ENCODE assay signal across 23 cellular contexts in the genomic region with DNA sequence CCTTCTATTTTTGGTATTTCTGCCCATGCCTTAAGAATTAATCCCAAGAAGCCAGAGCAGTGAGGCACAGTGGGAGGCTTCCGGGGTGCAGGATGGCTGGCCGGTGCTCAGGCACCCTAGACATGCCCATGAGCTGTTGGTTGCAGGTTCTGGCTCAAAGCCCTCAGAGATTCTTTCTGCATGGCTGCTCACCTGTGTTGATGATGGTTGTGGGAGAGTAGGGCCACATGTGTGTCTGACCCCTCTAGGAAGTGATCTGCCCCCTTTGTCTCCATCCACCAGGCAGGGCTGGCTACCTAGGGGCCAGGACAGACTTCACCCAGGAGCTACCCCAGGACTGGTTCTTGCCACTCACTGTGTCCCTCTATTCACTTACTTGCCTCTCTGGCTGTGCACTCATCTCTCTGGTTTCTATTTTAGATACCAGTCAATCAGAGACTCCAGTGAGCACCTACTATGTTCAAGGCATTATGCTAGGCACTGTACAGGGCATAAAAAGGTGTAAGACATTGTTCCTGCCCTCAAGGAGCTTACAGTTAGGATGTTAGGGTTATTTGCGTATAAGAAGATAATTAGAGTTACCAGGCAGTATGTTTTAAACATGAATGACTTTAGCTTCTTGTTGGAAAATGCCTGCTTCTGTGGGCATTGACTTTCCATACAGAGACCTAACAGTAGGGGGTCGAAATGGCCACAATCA. TPM values are rescaled to one million over a fixed set of nuclear protein-coding genes. Genes with fewer than 3 reads are reported as not detected.
DNase-seq lines count a peak whose midpoint lies in the region; ATAC-seq and TF ChIP-seq lines count a peak whose summit lies in the region.
"Had no signal": no experiment of that assay in that cellular context is flagged by ENCODE, and none has a peak within 500 bp of the region (broad histone marks: within the 10 kb centered on the region; RNA-seq: fewer than 3 reads in every experiment).

No MANE protein-coding gene starts in this region.

- H3K36me3 Mint-ChIP-seq in activated B cell treated with CpG ODN at 0.5 μM for 24 hours (ENCODE audit: low read depth) (peaks cover 94% of the 10 kb centered on the region), memory B cell (peaks cover 40% of the 10 kb centered on the region)

- DNase-seq in activated B cell treated with CpG ODN at 0.5 μM for 24 hours (no peak), memory B cell (ENCODE audit: low spot score in 2 of 2) (peak in 1 of 2 donors; percentile 39), posterior vena cava (ENCODE audit: low spot score) (no peak), left colon (no peak), psoas muscle (no peak)
- DNase-seq: dermis blood vessel endothelial cell, H7, MM.1S, NCI-H2029 treated with DMSO at 0.1 percent for 48 hours, NCI-H226, NCI-H748 treated with DMSO at 0.1 percent for 48 hours, ovary, RPMI8226, T-helper 2 cell, trophoblast cell had no signal

- TF ChIP-seq CTCF in activated B cell treated with CpG ODN at 0.5 μM for 24 hours (IDR thresholded peaks at IDR 0.05): no peak
- no peak for TF ChIP-seq CTCF in psoas muscle (IDR thresholded peaks at IDR 0.05)

- 96 to 97% (median 96%) methylated on average over 4 of the region's 4 CpGs for WGBS in psoas muscle, 3 donors

- H3K27ac ChIP-seq in BLaER1 treated with 17β-estradiol and CSF1 and Interleukin-3, amounts not matched to agents 10 nM and 100 nM: peak overlapping the region in 6 of 11 experiments; percentile 5 to 50 (median 36); a peak in 9 of 22 replicates
- no peak overlapping the region for H3K27ac ChIP-seq in psoas muscle
- H3K27ac ChIP-seq: A549, gastroesophageal sphincter, KMS-11, ovary, right atrium auricular region had no signal

- H4K20me1 ChIP-seq in BLaER1 treated with 17β-estradiol and CSF1 and Interleukin-3, amounts not matched to agents 10 nM and 100 nM: peaks cover 0 to 71% (median 0%) of the 10 kb centered on the region in 11 experiments; a peak in 7 of 22 replicates

- CTCF ChIA-PET in activated B cell treated with CpG ODN at 0.5 μM for 24 hours (lab: Charles Lee): interaction anchor here (1.1 to 1.8 kb wide), 4 partner anchors 40 to 226 kb away, joined by 3 to 6 read pairs (median 4); no protein-coding TSS in a partner anchor

- no peak overlapping the region for H3K4me3 ChIP-seq in BLaER1 treated with 17β-estradiol and CSF1 and Interleukin-3, amounts not matched to agents 10 nM and 100 nM
- H3K4me3 ChIP-seq in psoas muscle: no peak overlapping the region
- H3K4me3 ChIP-seq: A549, gastroesophageal sphincter, ovary, right atrium auricular region had no signal

- H3K4me2 ChIP-seq in BLaER1 treated with 17β-estradiol and CSF1 and Interleukin-3, amounts not matched to agents 10 nM and 100 nM: peak overlapping the region in 9 of 11 experiments; percentile 27 to 85 (median 71); a peak in 17 of 22 replicates
- H3K4me2 ChIP-seq: A549, KMS-11 had no signal

- peak overlapping the region in 4 of 11 experiments; percentile 7 to 36 (median 32); a peak in 2 of 22 replicates for H3K9ac ChIP-seq in BLaER1 treated with 17β-estradiol and CSF1 and Interleukin-3, amounts not matched to agents 10 nM and 100 nM
- H3K9ac ChIP-seq: KMS-11 had no signal

- H3K4me3 Mint-ChIP-seq in activated B cell treated with CpG ODN at 0.5 μM for 24 hours (peak overlapping the region; percentile 11), memory B cell (no peak overlapping the region)
- H3K4me3 Mint-ChIP-seq: natural killer cell treated with Interleukin-12 subunit alpha and Interleukin-12 subunit beta and Interleukin-15 and Interleukin-18, amount 100 ng/mL, for 72 hours had no signal

- peaks cover 9 to 59% (median 38%) of the 10 kb centered on the region in 10 experiments for H3K4me1 ChIP-seq in BLaER1 treated with 17β-estradiol and CSF1 and Interleukin-3, amounts not matched to agents 10 nM and 100 nM
- no peaks in the 10 kb centered on the region for H3K4me1 ChIP-seq in psoas muscle
- H3K4me1 ChIP-seq: A549 had no signal

- no peaks in the 10 kb centered on the region for H3K27me3 Mint-ChIP-seq in activated B cell treated with CpG ODN at 0.5 μM for 24 hours
- H3K27me3 Mint-ChIP-seq in memory B cell: no peaks in the 10 kb centered on the region
- H3K27me3 Mint-ChIP-seq: natural killer cell treated with Interleukin-12 subunit alpha and Interleukin-12 subunit beta and Interleukin-15 and Interleukin-18, amount 100 ng/mL, for 72 hours had no signal

- peaks cover 74% of the 10 kb centered on the region for H3K4me1 Mint-ChIP-seq in activated B cell treated with CpG ODN at 0.5 μM for 24 hours
- H3K4me1 Mint-ChIP-seq in memory B cell: peaks cover 32% of the 10 kb centered on the region

- no peaks in the 10 kb centered on the region for H3K27me3 ChIP-seq in BLaER1 treated with 17β-estradiol and CSF1 and Interleukin-3, amounts not matched to agents 10 nM and 100 nM
- peaks cover 0 to 6% (median 0%) of the 10 kb centered on the region in 3 donors for H3K27me3 ChIP-seq in psoas muscle (ENCODE audit: insufficient read depth in 3 of 3, low read length in 2 of 3)
- H3K27me3 ChIP-seq: gastroesophageal sphincter, ovary, right atrium auricular region had no signal

- H3K9me3 Mint-ChIP-seq in activated B cell treated with CpG ODN at 0.5 μM for 24 hours (no peaks in the 10 kb centered on the region), memory B cell (no peaks in the 10 kb centered on the region)
- H3K9me3 Mint-ChIP-seq: natural killer cell treated with Interleukin-12 subunit alpha and Interleukin-12 subunit beta and Interleukin-15 and Interleukin-18, amount 100 ng/mL, for 72 hours had no signal

- peaks cover 33 to 76% (median 58%) of the 10 kb centered on the region in 11 experiments for H3K36me3 ChIP-seq in BLaER1 treated with 17β-estradiol and CSF1 and Interleukin-3, amounts not matched to agents 10 nM and 100 nM
- H3K36me3 ChIP-seq in psoas muscle (ENCODE audit: insufficient read depth in 1 of 2, low read depth in 1 of 2): no peaks in the 10 kb centered on the region
- H3K36me3 ChIP-seq: ovary, right atrium auricular region had no signal

- H3K9me3 ChIP-seq in BLaER1 treated with 17β-estradiol and CSF1 and Interleukin-3, amounts not matched to agents 10 nM and 100 nM (replicated peaks in 1 of 11): no peaks in the 10 kb centered on the region; a peak in 1 of 22 replicates
- no peaks in the 10 kb centered on the region for H3K9me3 ChIP-seq in psoas muscle
- H3K9me3 ChIP-seq: A549, gastroesophageal sphincter, ovary, right atrium auricular region had no signal

- ATAC-seq in GM21619 (IDR thresholded peaks at IDR 0.05; ENCODE audit: unreplicated experiment) (peak; percentile 48), activated B cell treated with CpG ODN at 0.5 μM for 24 hours (ENCODE audit: low read depth) (no peak), memory B cell (ENCODE audit: low read depth) (peak; percentile 16), left colon (no peak), psoas muscle (no peak), HG02884 (IDR thresholded peaks at IDR 0.05; ENCODE audit: unreplicated experiment) (no peak)
- ATAC-seq: A549; gastroesophageal sphincter; natural killer cell treated with Interleukin-12 subunit alpha and Interleukin-12 subunit beta and Interleukin-15 and Interleukin-18, amount 100 ng/mL, for 72 hours had no signal

- H3K27ac Mint-ChIP-seq in activated B cell treated with CpG ODN at 0.5 μM for 24 hours: peak overlapping the region; percentile 73
- peak overlapping the region; percentile 87 for H3K27ac Mint-ChIP-seq in memory B cell
- H3K27ac Mint-ChIP-seq: natural killer cell treated with Interleukin-12 subunit alpha and Interleukin-12 subunit beta and Interleukin-15 and Interleukin-18, amount 100 ng/mL, for 72 hours had no signal

- intact Hi-C loops in activated B cell treated with CpG ODN at 0.5 μM for 24 hours (cut with micrococcal nuclease): no loop called here
- intact Hi-C loops in posterior vena cava (cut with DNase I): loop anchor here in 1 of 2 donors (10.0 kb wide), 1 partner anchor 1490 kb away; no protein-coding TSS in a partner anchor
- intact Hi-C loops in left colon (cut with DNase I, micrococcal nuclease): no loop called here
- intact Hi-C loops in psoas muscle (cut with DNase I): no loop called here

- POLR2A ChIA-PET in activated B cell treated with CpG ODN at 0.5 μM for 24 hours (lab: Charles Lee): interaction anchor here (1.2 to 26.2 kb wide), 8 partner anchors 8 to 61 kb away, joined by 4 to 911 read pairs (median 20); no protein-coding TSS in a partner anchor

RNA-seq across cellular contexts. Expression of a gene that starts 16.8 kb away (rescaled TPM):
- 483 and 492 TPM in 2 replicates for total RNA-seq in activated B cell treated with CpG ODN at 0.5 μM for 24 hours
- 1 to 10 TPM; 1.3 to 2.9 TPM for total RNA-seq in posterior vena cava
- total RNA-seq in left colon: 1 to 10 TPM; 1.3 to 2.6 TPM
- total RNA-seq in psoas muscle: 1 to 10 TPM in 3 of 4 donors, under 1 TPM in 1; 0.46 to 2.1 (median 1.4) TPM
- under 1 TPM; 0.10 to 0.71 (median 0.27) TPM for polyA plus RNA-seq in psoas muscle

Comparison
In these comparisons a context has a peak if more than half of its experiments do, and no peak if none do; other contexts are left out.
1. ATAC-seq: peak in GM21619 (single experiment) and memory B cell (single experiment); none in activated B cell treated with CpG ODN at 0.5 μM for 24 hours (single experiment), left colon (single experiment), psoas muscle (0 of 4) and HG02884 (single experiment).
2. RNA of a gene that starts 16.8 kb away (total RNA-seq): 483 to 492 TPM in activated B cell treated with CpG ODN at 0.5 μM for 24 hours; 1.3 to 2.9 TPM in posterior vena cava, 1.3 to 2.6 TPM in left colon and 0.46 to 2.1 TPM in psoas muscle; every median in the first group is over 100 times any median in the second.